ENCODE assay signal across 8 cellular contexts in genomic region chr5:36876389-36876964, GRCh38. TPM values are rescaled to one million over a fixed set of nuclear protein-coding genes. Genes with fewer than 3 reads are reported as not detected.
DNase-seq lines count a peak whose midpoint lies in the region; ATAC-seq and TF ChIP-seq lines count a peak whose summit lies in the region.

Gene NIPBL (plus strand): TSS chr5:36876769. CDS start chr5:36953697, 76,928 bp downstream.

- peaks cover 63% of the 10 kb centered on the region for H3K4me1 Mint-ChIP-seq in activated naive CD4-positive, alpha-beta T cell treated with anti-CD3 and anti-CD28 coated beads, Interleukin-2, amount 50 U/mL, for 24 hours
- peaks cover 55% of the 10 kb centered on the region for H3K4me1 Mint-ChIP-seq in osteocyte (ENCODE audit: unreplicated experiment)

- peak within 1 kb of the TSS; percentile 97 for H3K27ac Mint-ChIP-seq in activated naive CD4-positive, alpha-beta T cell treated with anti-CD3 and anti-CD28 coated beads, Interleukin-2, amount 50 U/mL, for 24 hours
- peak within 1 kb of the TSS; percentile 98 for H3K27ac Mint-ChIP-seq in osteocyte (ENCODE audit: unreplicated experiment)

- H3K27me3 Mint-ChIP-seq in activated naive CD4-positive, alpha-beta T cell treated with anti-CD3 and anti-CD28 coated beads, Interleukin-2, amount 50 U/mL, for 24 hours = no peaks in the 10 kb centered on the region
- H3K27me3 Mint-ChIP-seq in osteocyte (ENCODE audit: unreplicated experiment) = no peaks in the 10 kb centered on the region

- H3K4me3 ChIP-seq in thoracic aorta = peak within 1 kb of the TSS; percentile 95

- H3K27me3 ChIP-seq in thoracic aorta (replicated peaks; ENCODE audit: insufficient read depth) = no peaks in the 10 kb centered on the region

- no peaks in the 10 kb centered on the region for H3K9me3 ChIP-seq in thoracic aorta

- H3K4me1 ChIP-seq in thoracic aorta (ENCODE audit: control insufficient read depth in 1 of 2, low read depth in 2 of 2) = peaks cover 31 to 49% of the 10 kb centered on the region in 2 donors

- H3K4me3 Mint-ChIP-seq in activated naive CD4-positive, alpha-beta T cell treated with anti-CD3 and anti-CD28 coated beads, Interleukin-2, amount 50 U/mL, for 24 hours = peak within 1 kb of the TSS; percentile 94
- peak within 1 kb of the TSS; percentile 86 for H3K4me3 Mint-ChIP-seq in osteocyte (ENCODE audit: unreplicated experiment)

- peak; percentile 1 for TF ChIP-seq CTCF in GM10248 (IDR thresholded peaks at IDR 0.05; ENCODE audit: control extremely low read depth, extremely low read depth, low read depth, missing control alignments)
- no peak for TF ChIP-seq CTCF in osteocyte (IDR thresholded peaks at IDR 0.05)
- TF ChIP-seq CTCF in thoracic aorta (IDR thresholded peaks at IDR 0.05) = no peak

- H3K27ac ChIP-seq in thoracic aorta = peak within 1 kb of the TSS; percentile 97

- no peaks in the 10 kb centered on the region for H3K36me3 ChIP-seq in thoracic aorta

- POLR2A ChIA-PET in GM10248 (lab: Yijun Ruan, JAX) = interaction anchor here (0.9 to 1.5 kb wide), 3 partner anchors 9 to 151 kb away, joined by 3 to 5 read pairs (median 3); no protein-coding TSS in a partner anchor

- no peaks in the 10 kb centered on the region for H3K9me3 Mint-ChIP-seq in activated naive CD4-positive, alpha-beta T cell treated with anti-CD3 and anti-CD28 coated beads, Interleukin-2, amount 50 U/mL, for 24 hours
- no peaks in the 10 kb centered on the region for H3K9me3 Mint-ChIP-seq in osteocyte (ENCODE audit: unreplicated experiment)

- no peaks in the 10 kb centered on the region for H3K36me3 Mint-ChIP-seq in activated naive CD4-positive, alpha-beta T cell treated with anti-CD3 and anti-CD28 coated beads, Interleukin-2, amount 50 U/mL, for 24 hours
- H3K36me3 Mint-ChIP-seq in osteocyte (ENCODE audit: unreplicated experiment) = peaks cover 2% of the 10 kb centered on the region

- CTCF ChIA-PET in GM10248 (lab: Yijun Ruan, JAX) = interaction anchor here (0.7 to 3.4 kb wide), 12 partner anchors 9 to 146 kb away, joined by 3 to 11 read pairs (median 4); no protein-coding TSS in a partner anchor

- DNase-seq in GM10248 (ENCODE audit: extremely low spot score) (peak; percentile 89), NCI-H1092 (lab: John Stamatoyannopoulos, UW) (peak; percentile 94), glomerular visceral epithelial cell (ENCODE audit: extremely low spot score) (peak; percentile 96), osteocyte (ENCODE audit: extremely low spot score, unreplicated experiment) (peak; percentile 95), thoracic aorta (ENCODE audit: low spot score) (peak; percentile 84)

- ATAC-seq in HG02610 (IDR thresholded peaks at IDR 0.05; ENCODE audit: unreplicated experiment) = peak; percentile 69
- peak; percentile 77 for ATAC-seq in SK-N-SH treated with all-trans-retinoic acid at 6 μM for 48 hours
- peak; percentile 90 for ATAC-seq in thoracic aorta (ENCODE audit: insufficient number of reproducible peaks, low FRiP score, low read depth)

TF ChIP-seq in SK-N-SH treated with all-trans-retinoic acid at 6 μM for 48 hours, 23 proteins besides CTCF, POLR2A, EP300 and RAD21:
- TF ChIP-seq TSHZ2 (CRISPR knock-in tag; IDR thresholded peaks at IDR 0.05) (no peak), RARB (CRISPR knock-in tag; IDR thresholded peaks at IDR 0.05) (no peak), ZFP3 (CRISPR knock-in tag; IDR thresholded peaks at IDR 0.05) (no peak), PATZ1 (CRISPR knock-in tag; IDR thresholded peaks at IDR 0.05; ENCODE audit: borderline replicate concordance) (no peak), ISL1 (CRISPR knock-in tag; IDR thresholded peaks at IDR 0.05) (no peak), SNAI2 (CRISPR knock-in tag; IDR thresholded peaks at IDR 0.05) (no peak), CSDC2 (CRISPR knock-in tag; IDR thresholded peaks at IDR 0.05) (no peak), ARNTL (CRISPR knock-in tag; IDR thresholded peaks at IDR 0.05; ENCODE audit: borderline replicate concordance, low read depth) (no peak), ZC3H10 (CRISPR knock-in tag; IDR thresholded peaks at IDR 0.05) (no peak), OSR1 (CRISPR knock-in tag; IDR thresholded peaks at IDR 0.05) (no peak), POU6F1 (CRISPR knock-in tag; IDR thresholded peaks at IDR 0.05; ENCODE audit: borderline replicate concordance, low read depth) (no peak), ZNF8 (CRISPR knock-in tag; IDR thresholded peaks at IDR 0.05) (no peak), TCF4 (CRISPR knock-in tag; IDR thresholded peaks at IDR 0.05; ENCODE audit: borderline replicate concordance) (no peak), PPARA (CRISPR knock-in tag; IDR thresholded peaks at IDR 0.05; ENCODE audit: borderline replicate concordance) (no peak), GLIS3 (CRISPR knock-in tag; IDR thresholded peaks at IDR 0.05) (no peak), ZFP30 (CRISPR knock-in tag; IDR thresholded peaks at IDR 0.05) (no peak), BACH2 (CRISPR knock-in tag; IDR thresholded peaks at IDR 0.05; ENCODE audit: borderline replicate concordance) (no peak), ZNF565 (CRISPR knock-in tag; conservative IDR thresholded peaks at IDR 0.05; ENCODE audit: low read depth) (no peak), TOX (CRISPR knock-in tag; IDR thresholded peaks at IDR 0.05; ENCODE audit: borderline replicate concordance) (no peak), CSRNP3 (CRISPR knock-in tag; IDR thresholded peaks at IDR 0.05) (no peak)

RNA-seq across cellular contexts. Expression of gene NIPBL, which starts in this region (rescaled TPM):
- total RNA-seq in osteocyte = 52.2 and 53.4 TPM in 2 replicates
- 10 to 100 TPM; 38.6 to 50.8 TPM for total RNA-seq in thoracic aorta

Comparison
In these comparisons a context has a peak if more than half of its experiments do, and no peak if none do; other contexts are left out.
1. Peak in every context shown above with its lines: DNase-seq, ATAC-seq, H3K4me3 ChIP-seq and H3K27ac ChIP-seq.